In the genomic region with DNA sequence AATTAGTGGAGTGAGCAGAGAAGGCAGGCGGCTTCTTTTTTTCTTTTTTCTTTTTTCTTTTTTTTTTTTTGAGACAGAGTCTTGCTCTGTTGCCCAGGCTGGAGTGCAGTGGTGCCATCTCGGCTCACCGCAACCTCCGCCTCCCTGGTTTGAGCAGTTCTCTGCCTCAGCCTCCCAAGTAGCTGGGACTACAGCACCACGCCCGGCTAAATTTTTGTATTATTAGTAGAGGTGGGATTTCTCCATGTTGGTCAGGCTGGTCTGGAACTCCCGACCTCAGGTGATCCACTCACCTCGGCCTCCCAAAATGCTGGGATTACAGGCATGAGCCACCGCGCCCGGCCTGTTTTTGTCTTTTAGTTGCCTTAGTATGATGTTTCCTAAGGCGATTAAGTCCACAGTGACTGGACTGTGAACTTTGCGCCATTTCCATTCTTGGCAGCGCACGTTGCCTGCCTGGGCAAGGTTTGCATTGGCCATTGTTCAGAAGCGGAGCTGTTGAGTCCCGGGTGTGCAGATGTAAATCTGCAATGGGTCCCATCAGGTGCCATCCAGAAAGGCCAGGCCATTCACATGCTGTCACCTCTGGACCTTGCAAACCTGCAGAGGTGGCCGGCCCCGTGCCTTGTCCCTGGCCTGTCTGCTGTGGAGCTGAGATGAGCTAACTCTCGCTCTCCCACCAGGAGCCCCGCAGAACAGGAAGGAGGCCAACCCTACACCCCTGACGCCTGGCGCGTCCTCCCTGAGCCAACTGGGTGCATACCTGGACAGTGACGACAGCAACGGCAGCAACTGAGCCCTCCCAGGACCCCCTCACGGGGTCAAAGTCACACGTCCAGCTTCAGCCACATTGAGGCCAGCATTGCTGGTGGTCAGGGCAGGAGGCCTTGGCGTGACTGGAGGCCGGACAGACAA, we compare ENCODE assay signal across 1 cellular context.
TF ChIP-seq lines count a peak whose summit lies in the region.

No MANE protein-coding gene starts in this region.

TF ChIP-seq in K562, 482 proteins besides CTCF, POLR2A, EP300 and RAD21 (continued from another document):
- TF ChIP-seq HINFP (tag; conservative IDR thresholded peaks at IDR 0.05; ENCODE audit: low read depth) (no peak), MLLT1 (IDR thresholded peaks at IDR 0.05) (peak; percentile 33 to 44; a peak in 2 of 4 replicates), CSDE1 (IDR thresholded peaks at IDR 0.05) (no peak), SAFB (IDR thresholded peaks at IDR 0.05; ENCODE audit: borderline replicate concordance, low read depth, low read length) (no peak), SMARCA4 (IDR thresholded peaks at IDR 0.05) (no peak), GTF3C2 (IDR thresholded peaks at IDR 0.05; ENCODE audit: borderline replicate concordance, extremely low read depth, insufficient read length) (no peak), ZC3H4 (CRISPR knock-in tag; IDR thresholded peaks at IDR 0.05; ENCODE audit: borderline replicate concordance) (0 out of 2 replicates have a peak, but pooled peaks have one; percentile 30), NR2C2 (CRISPR knock-in tag; IDR thresholded peaks at IDR 0.05) (no peak), NR2C2 (tag; IDR thresholded peaks at IDR 0.05) (no peak), ZNF717 (CRISPR knock-in tag; IDR thresholded peaks at IDR 0.05) (no peak), MIER1 (IDR thresholded peaks at IDR 0.05; ENCODE audit: low read depth) (no peak), RB1 (IDR thresholded peaks at IDR 0.05; ENCODE audit: low read depth) (no peak)
- TF ChIP-seq, protein P1, sequence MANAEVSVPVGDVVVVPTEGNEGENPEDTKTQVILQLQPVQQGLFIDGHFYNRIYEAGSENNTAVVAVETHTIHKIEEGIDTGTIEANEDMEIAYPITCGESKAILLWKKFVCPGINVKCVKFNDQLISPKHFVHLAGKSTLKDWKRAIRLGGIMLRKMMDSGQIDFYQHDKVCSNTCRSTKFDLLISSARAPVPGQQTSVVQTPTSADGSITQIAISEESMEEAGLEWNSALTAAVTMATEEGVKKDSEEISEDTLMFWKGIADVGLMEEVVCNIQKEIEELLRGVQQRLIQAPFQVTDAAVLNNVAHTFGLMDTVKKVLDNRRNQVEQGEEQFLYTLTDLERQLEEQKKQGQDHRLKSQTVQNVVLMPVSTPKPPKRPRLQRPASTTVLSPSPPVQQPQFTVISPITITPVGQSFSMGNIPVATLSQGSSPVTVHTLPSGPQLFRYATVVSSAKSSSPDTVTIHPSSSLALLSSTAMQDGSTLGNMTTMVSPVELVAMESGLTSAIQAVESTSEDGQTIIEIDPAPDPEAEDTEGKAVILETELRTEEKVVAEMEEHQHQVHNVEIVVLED (CRISPR knock-in tag; IDR thresholded peaks at IDR 0.05) = no peak
TF ChIP-seq in K562: peak in this region for 11.
